Comparison of ENCODE assay signal across 8 cellular contexts in genomic region chr6:32187009-32187709, GRCh38. TPM values are rescaled to one million over a fixed set of nuclear protein-coding genes. Genes with fewer than 3 reads are reported as not detected.
DNase-seq lines count a peak whose midpoint lies in the region; ATAC-seq and TF ChIP-seq lines count a peak whose summit lies in the region.
"Had no signal": no experiment of that assay in that cellular context is flagged by ENCODE, and none has a peak within 500 bp of the region (broad histone marks: within the 10 kb centered on the region; RNA-seq: fewer than 3 reads in every experiment).

No MANE protein-coding gene starts in this region.

- H3K4me1 ChIP-seq in GM23338 (ENCODE audit: insufficient read depth) (peaks cover 27% of the 10 kb centered on the region), osteoblast (ENCODE audit: insufficient read depth, low read length) (peaks cover 5% of the 10 kb centered on the region)

- TF ChIP-seq CTCF in GM23338 (conservative IDR thresholded peaks at IDR 0.05; ENCODE audit: low read depth in 2 of 2): no peak
- TF ChIP-seq CTCF in osteoblast (IDR thresholded peaks at IDR 0.05; ENCODE audit: extremely low read depth, low read depth, low read length): no peak

- H3K79me2 ChIP-seq in GM23338 (replicated peaks; ENCODE audit: insufficient read depth) (peaks cover 12% of the 10 kb centered on the region), osteoblast (ENCODE audit: insufficient read depth, low read length) (peaks cover 21% of the 10 kb centered on the region)

- peaks cover 44% of the 10 kb centered on the region for H3K4me1 Mint-ChIP-seq in GM23338
- H3K4me1 Mint-ChIP-seq in activated naive CD8-positive, alpha-beta T cell treated with anti-CD3 and anti-CD28 coated beads for 36 hours: peaks cover 47% of the 10 kb centered on the region

- H3K9me3 ChIP-seq in osteoblast (ENCODE audit: low read depth, low read length): no peaks in the 10 kb centered on the region

- no peak overlapping the region for H3K27ac ChIP-seq in GM23338 (ENCODE audit: low read depth)
- H3K27ac ChIP-seq in osteoblast (ENCODE audit: low read depth, low read length): peak overlapping the region; percentile 51

- H3K27me3 ChIP-seq in GM23338 (ENCODE audit: insufficient read depth) (no peaks in the 10 kb centered on the region), osteoblast (ENCODE audit: insufficient read depth, low read length) (no peaks in the 10 kb centered on the region)

- DNase-seq in GM23338 (ENCODE audit: low spot score): no peak
- no peak for DNase-seq in activated naive CD8-positive, alpha-beta T cell treated with anti-CD3 and anti-CD28 coated beads for 36 hours
- peak; percentile 15 for DNase-seq in osteoblast (ENCODE audit: insufficient read length, low spot score, missing footprints)
- DNase-seq: NCI-H1436 treated with DMSO at 0.1 percent for 48 hours had no signal

- H3K27me3 Mint-ChIP-seq in GM23338 (ENCODE audit: insufficient read depth, low read depth, poor library complexity): peaks cover 28% of the 10 kb centered on the region
- no peaks in the 10 kb centered on the region for H3K27me3 Mint-ChIP-seq in activated naive CD8-positive, alpha-beta T cell treated with anti-CD3 and anti-CD28 coated beads for 36 hours

- H3K36me3 ChIP-seq in GM23338 (ENCODE audit: insufficient read depth) (peaks cover 3% of the 10 kb centered on the region; the same call in 1 of the 2 replicates), osteoblast (ENCODE audit: insufficient read depth, low read length) (peaks cover 40% of the 10 kb centered on the region)

- peaks cover 48% of the 10 kb centered on the region for H3K36me3 Mint-ChIP-seq in GM23338 (ENCODE audit: low read depth)
- H3K36me3 Mint-ChIP-seq in activated naive CD8-positive, alpha-beta T cell treated with anti-CD3 and anti-CD28 coated beads for 36 hours: peaks cover 40% of the 10 kb centered on the region

- no peaks in the 10 kb centered on the region for H4K20me1 ChIP-seq in GM23338 (replicated peaks; ENCODE audit: insufficient read depth)
- H4K20me1 ChIP-seq in osteoblast (ENCODE audit: insufficient read depth, low read length): no peaks in the 10 kb centered on the region

- ATAC-seq in GM23338 (no peak), HG03108 (IDR thresholded peaks at IDR 0.05; ENCODE audit: unreplicated experiment) (no peak), GM21825 (IDR thresholded peaks at IDR 0.05; ENCODE audit: unreplicated experiment) (no peak), HG03432 (IDR thresholded peaks at IDR 0.05; ENCODE audit: unreplicated experiment) (no peak)
- ATAC-seq: esophagus mucosa had no signal

- H3K9me2 ChIP-seq in GM23338 (ENCODE audit: insufficient read depth): no peaks in the 10 kb centered on the region

- H3K4me3 ChIP-seq in GM23338 (no peak overlapping the region), osteoblast (ENCODE audit: insufficient read depth, low read length) (no peak overlapping the region)

- H3K4me2 ChIP-seq in GM23338: no peak overlapping the region
- no peak overlapping the region for H3K4me2 ChIP-seq in osteoblast (ENCODE audit: insufficient read depth, low read length)

- H3F3A ChIP-seq in GM23338 (replicated peaks; ENCODE audit: low read depth): peaks cover 17% of the 10 kb centered on the region

- no peak overlapping the region for H2AFZ ChIP-seq in GM23338
- no peak overlapping the region for H2AFZ ChIP-seq in osteoblast (ENCODE audit: low read length)

- no peaks in the 10 kb centered on the region; the same call in 2 of the 3 replicates for H3K9me3 Mint-ChIP-seq in GM23338
- H3K9me3 Mint-ChIP-seq in activated naive CD8-positive, alpha-beta T cell treated with anti-CD3 and anti-CD28 coated beads for 36 hours: no peaks in the 10 kb centered on the region

- H3K4me3 Mint-ChIP-seq in GM23338: peak overlapping the region; percentile 43; the same call in 1 of the 3 replicates
- H3K4me3 Mint-ChIP-seq in activated naive CD8-positive, alpha-beta T cell treated with anti-CD3 and anti-CD28 coated beads for 36 hours: peak overlapping the region; percentile 87

- H3K27ac Mint-ChIP-seq in GM23338: 0 out of 2 replicates have a peak overlapping the region, but pooled peaks have one; percentile 11
- H3K27ac Mint-ChIP-seq in activated naive CD8-positive, alpha-beta T cell treated with anti-CD3 and anti-CD28 coated beads for 36 hours: peak overlapping the region; percentile 80

TF ChIP-seq in GM23338, 12 proteins besides CTCF, POLR2A, EP300 and RAD21 (continues in another document):
- no peak for TF ChIP-seq CREB1 (CRISPR knock-in tag; IDR thresholded peaks at IDR 0.05; ENCODE audit: low read depth)

RNA-seq across cellular contexts. Expression of gene PBX2, which starts 2.8 kb away (rescaled TPM):
- total RNA-seq in GM23338 (2014; rRNA removed; shearing (Covaris generic)): 89.4 and 111 TPM in 2 replicates
- polyA plus RNA-seq in GM23338 (2016; fragmentation: Nextera tagmentation; extraction: Ambion mirVana): 7.2 and 8.5 TPM in 2 replicates
- 10 to 100 TPM; 56.4 to 56.9 TPM for total RNA-seq in activated naive CD8-positive, alpha-beta T cell treated with anti-CD3 and anti-CD28 coated beads for 36 hours
- total RNA-seq in osteoblast: 17.4 and 18.6 TPM in 2 replicates

RNA-seq across cellular contexts. Expression of gene AGER, which starts 3.1 kb away (rescaled TPM):
- 2.0 and 2.3 TPM in 2 replicates for total RNA-seq in GM23338 (2014; rRNA removed; shearing (Covaris generic))
- 3.4 and 5.0 TPM in 2 replicates for polyA plus RNA-seq in GM23338 (2016; fragmentation: Nextera tagmentation; extraction: Ambion mirVana)
- total RNA-seq in activated naive CD8-positive, alpha-beta T cell treated with anti-CD3 and anti-CD28 coated beads for 36 hours: 10 to 100 TPM in 1 of 2 experiments, 1 to 10 TPM in 1; 9.6 to 11.5 TPM
- under 0.01 TPM in 2 replicates for total RNA-seq in osteoblast

RNA-seq across cellular contexts. Expression of gene GPSM3, which starts 5.3 kb away (rescaled TPM):
- 4.7 and 7.8 TPM in 2 replicates for total RNA-seq in GM23338 (2014; rRNA removed; shearing (Covaris generic))
- 5.5 and 5.9 TPM in 2 replicates for polyA plus RNA-seq in GM23338 (2016; fragmentation: Nextera tagmentation; extraction: Ambion mirVana)
- total RNA-seq in activated naive CD8-positive, alpha-beta T cell treated with anti-CD3 and anti-CD28 coated beads for 36 hours: 10 to 100 TPM; 68.4 to 71.3 TPM
- 0.88 and 1.1 TPM in 2 replicates for total RNA-seq in osteoblast

RNA-seq across cellular contexts. Expression of gene RNF5, which starts 9.0 kb away (rescaled TPM):
- total RNA-seq in GM23338 (2014; rRNA removed; shearing (Covaris generic)): 119 and 127 TPM in 2 replicates
- polyA plus RNA-seq in GM23338 (2016; fragmentation: Nextera tagmentation; extraction: Ambion mirVana): 164 and 173 TPM in 2 replicates
- total RNA-seq in activated naive CD8-positive, alpha-beta T cell treated with anti-CD3 and anti-CD28 coated beads for 36 hours: 10 to 100 TPM; 58.3 to 58.6 TPM
- 25.3 and 32.9 TPM in 2 replicates for total RNA-seq in osteoblast

RNA-seq across cellular contexts. Expression of gene AGPAT1, which starts 11.3 kb away (rescaled TPM):
- total RNA-seq in GM23338 (2014; rRNA removed; shearing (Covaris generic)): 58.8 and 82.1 TPM in 2 replicates
- 39.5 and 39.8 TPM in 2 replicates for polyA plus RNA-seq in GM23338 (2016; fragmentation: Nextera tagmentation; extraction: Ambion mirVana)
- total RNA-seq in activated naive CD8-positive, alpha-beta T cell treated with anti-CD3 and anti-CD28 coated beads for 36 hours: 10 to 100 TPM; 30.8 to 33.6 TPM
- total RNA-seq in osteoblast: 17.4 and 19.2 TPM in 2 replicates
